Comparison of ENCODE assay signal across 2 cellular contexts in the genomic region with DNA sequence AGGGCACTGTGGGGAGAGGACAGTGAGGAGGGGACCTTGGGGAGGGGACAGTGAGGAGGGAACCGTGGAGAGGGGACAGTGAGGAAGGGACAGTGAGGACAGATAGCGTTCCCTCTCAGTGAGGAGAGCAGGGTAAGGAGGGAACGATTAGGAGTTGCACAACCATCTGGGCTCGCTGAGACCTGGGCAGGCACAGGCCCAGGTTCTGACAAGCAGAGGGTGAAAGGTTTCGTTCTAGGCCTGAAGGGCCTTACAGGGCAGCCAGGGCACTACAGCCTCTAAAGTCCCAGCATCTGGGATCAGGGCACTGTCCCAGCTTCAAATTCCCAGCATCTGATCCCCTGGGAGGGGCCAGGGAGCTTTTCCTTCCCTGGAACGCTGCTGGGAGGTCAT.
DNase-seq lines count a peak whose midpoint lies in the region; ATAC-seq lines count a peak whose summit lies in the region.
"Not testable (repeated sequence)": the region's sequence is repeated elsewhere in the genome, so short reads cannot be mapped to it uniquely, and the experiment has no call there.

No MANE protein-coding gene starts in this region.

- not testable (repeated sequence) for H3K9me3 Mint-ChIP-seq in central memory CD8-positive, alpha-beta T cell; stimulated activated naive CD8-positive, alpha-beta T cell treated with anti-CD3 and anti-CD28 coated beads, Interleukin-15, amount 100 ng/mL, for 72 hours

- H3K4me3 Mint-ChIP-seq in central memory CD8-positive, alpha-beta T cell: peak overlapping the region; percentile 9
- H3K4me3 Mint-ChIP-seq in stimulated activated naive CD8-positive, alpha-beta T cell treated with anti-CD3 and anti-CD28 coated beads, Interleukin-15, amount 100 ng/mL, for 72 hours: not testable (repeated sequence)

- H3K36me3 Mint-ChIP-seq in central memory CD8-positive, alpha-beta T cell (ENCODE audit: insufficient read depth): not testable (repeated sequence)

- H3K27me3 Mint-ChIP-seq in central memory CD8-positive, alpha-beta T cell: peaks cover 28% of the 10 kb centered on the region
- peaks cover 74% of the 10 kb centered on the region for H3K27me3 Mint-ChIP-seq in stimulated activated naive CD8-positive, alpha-beta T cell treated with anti-CD3 and anti-CD28 coated beads, Interleukin-15, amount 100 ng/mL, for 72 hours

- H3K4me1 Mint-ChIP-seq in central memory CD8-positive, alpha-beta T cell: not testable (repeated sequence)
- peaks cover 13% of the 10 kb centered on the region for H3K4me1 Mint-ChIP-seq in stimulated activated naive CD8-positive, alpha-beta T cell treated with anti-CD3 and anti-CD28 coated beads, Interleukin-15, amount 100 ng/mL, for 72 hours

- not testable (repeated sequence) for H3K27ac Mint-ChIP-seq in central memory CD8-positive, alpha-beta T cell (ENCODE audit: low read depth); stimulated activated naive CD8-positive, alpha-beta T cell treated with anti-CD3 and anti-CD28 coated beads, Interleukin-15, amount 100 ng/mL, for 72 hours

- not testable (repeated sequence) for ATAC-seq in central memory CD8-positive, alpha-beta T cell (replicated peaks; ENCODE audit: extremely low read depth, poor library complexity, severe bottlenecking)
- ATAC-seq in stimulated activated naive CD8-positive, alpha-beta T cell treated with anti-CD3 and anti-CD28 coated beads, Interleukin-15, amount 100 ng/mL, for 72 hours: peak; percentile 44

- not testable (repeated sequence) for DNase-seq in central memory CD8-positive, alpha-beta T cell (ENCODE audit: low spot score in 2 of 2); stimulated activated naive CD8-positive, alpha-beta T cell treated with anti-CD3 and anti-CD28 coated beads, Interleukin-15, amount 100 ng/mL, for 72 hours
